8 cellular contexts compared by ENCODE assay signal in genomic region chr15:85702321-85703230, GRCh38.
A peak's percentile ranks its signal among the peaks of the same experiment; 100 is the strongest.
DNase-seq lines count a peak whose midpoint lies in the region; ATAC-seq and TF ChIP-seq lines count a peak whose summit lies in the region.

No MANE protein-coding gene starts in this region.

- H3K27me3 ChIP-seq in CD4-positive, alpha-beta memory T cell (ENCODE audit: insufficient read depth, low read length), result no peaks in the 10 kb centered on the region
- H3K27me3 ChIP-seq in Loucy (ENCODE audit: insufficient read depth, low read length, poor library complexity, severe bottlenecking) (no peaks in the 10 kb centered on the region), brain microvascular endothelial cell (replicated peaks) (no peaks in the 10 kb centered on the region), neural progenitor cell (no peaks in the 10 kb centered on the region)

- DNase-seq in CD4-positive, alpha-beta memory T cell, result peak; percentile 39 to 76 (median 56)
- peak; percentile 68 for DNase-seq in brain microvascular endothelial cell
- peak; percentile 17 for DNase-seq in neural progenitor cell (ENCODE audit: low spot score)
- no peak for DNase-seq in DMS53 treated with DMSO at 0.1 percent for 48 hours (lab: John Stamatoyannopoulos, UW; ENCODE audit: unreplicated experiment)
- DNase-seq in islet precursor cell, result no peak
- DNase-seq in HK-2 (ENCODE audit: unreplicated experiment), result no peak

- peak overlapping the region; percentile 94 to 98 (median 97) for H3K27ac Mint-ChIP-seq in CD4-positive, alpha-beta memory T cell
- H3K27ac Mint-ChIP-seq in neural progenitor cell, result peak overlapping the region; percentile 22

- CTCF ChIA-PET in CD4-positive, alpha-beta memory T cell (lab: Charles Lee; ENCODE audit: partially characterized antibody), result interaction anchor here (0.7 to 2.1 kb wide), 4 partner anchors 8 to 85 kb away, joined by 3 to 15 read pairs (median 9); no protein-coding TSS in a partner anchor

- H3K4me3 ChIP-seq in CD4-positive, alpha-beta memory T cell (ENCODE audit: low read length in 2 of 2), result peak overlapping the region; percentile 21 to 54
- peak overlapping the region; percentile 5 for H3K4me3 ChIP-seq in Loucy (ENCODE audit: low read length, poor library complexity, severe bottlenecking)
- no peak overlapping the region for H3K4me3 ChIP-seq in brain microvascular endothelial cell (ENCODE audit: low read depth, low read length)
- no peak overlapping the region for H3K4me3 ChIP-seq in neural progenitor cell

- TF ChIP-seq CTCF in Loucy (conservative IDR thresholded peaks at IDR 0.05; ENCODE audit: low read length), result no peak
- no peak for TF ChIP-seq CTCF in brain microvascular endothelial cell (IDR thresholded peaks at IDR 0.05; ENCODE audit: low read depth, low read length, missing control alignments)
- no peak for TF ChIP-seq CTCF in neural progenitor cell (IDR thresholded peaks at IDR 0.05)

- in situ Hi-C loops in brain microvascular endothelial cell (cut with HindIII; ENCODE audit: low pct_ligation_motif_present, low sequenced_read_pairs), result no loop called here

- no peaks in the 10 kb centered on the region for H3K27me3 Mint-ChIP-seq in CD4-positive, alpha-beta memory T cell
- H3K27me3 Mint-ChIP-seq in neural progenitor cell (ENCODE audit: insufficient read depth, low read depth), result peaks cover 3% of the 10 kb centered on the region

- H3K9ac ChIP-seq in Loucy (ENCODE audit: low read depth, low read length, poor library complexity, severe bottlenecking), result no peak overlapping the region
- no peak overlapping the region for H3K9ac ChIP-seq in neural progenitor cell

- POLR2A ChIA-PET in CD4-positive, alpha-beta memory T cell (lab: Charles Lee; ENCODE audit: partially characterized antibody), result interaction anchor here (0.6 to 7.0 kb wide), 18 partner anchors 8 to 386 kb away, joined by 3 to 277 read pairs (median 4); no protein-coding TSS in a partner anchor

- peaks cover 60 to 87% (median 71%) of the 10 kb centered on the region in 4 donors for H3K4me1 Mint-ChIP-seq in CD4-positive, alpha-beta memory T cell
- peaks cover 24% of the 10 kb centered on the region for H3K4me1 Mint-ChIP-seq in neural progenitor cell

- H3K9me2 ChIP-seq in Loucy (replicated peaks; ENCODE audit: low read depth, low read length), result no peaks in the 10 kb centered on the region

- peak overlapping the region; percentile 68 to 86 (median 76) for H3K4me3 Mint-ChIP-seq in CD4-positive, alpha-beta memory T cell
- no peak overlapping the region for H3K4me3 Mint-ChIP-seq in neural progenitor cell

- no peak for ATAC-seq in GM21423 (IDR thresholded peaks at IDR 0.05; ENCODE audit: unreplicated experiment)

- no peak overlapping the region for H2AFZ ChIP-seq in Loucy (ENCODE audit: low read length)
- H2AFZ ChIP-seq in neural progenitor cell (replicated peaks), result no peak overlapping the region

- peak overlapping the region; percentile 82 for H3K27ac ChIP-seq in CD4-positive, alpha-beta memory T cell (ENCODE audit: low read depth, low read length)
- H3K27ac ChIP-seq in brain microvascular endothelial cell (peak overlapping the region; percentile 74), neural progenitor cell (no peak overlapping the region)

- peak overlapping the region; percentile 58 for H3K4me2 ChIP-seq in Loucy (ENCODE audit: low read depth, low read length, poor library complexity, severe bottlenecking)
- H3K4me2 ChIP-seq in neural progenitor cell, result peak overlapping the region; percentile 37

- no peaks in the 10 kb centered on the region for H3K9me3 ChIP-seq in CD4-positive, alpha-beta memory T cell (ENCODE audit: control insufficient read depth in 1 of 2, low read length in 2 of 2)
- H3K9me3 ChIP-seq in Loucy (ENCODE audit: insufficient read depth, low read depth, low read length) (no peaks in the 10 kb centered on the region), neural progenitor cell (ENCODE audit: low read depth) (no peaks in the 10 kb centered on the region)

- H3F3A ChIP-seq in Loucy (ENCODE audit: low read depth), result peaks cover 14% of the 10 kb centered on the region; the same call in 1 of the 2 replicates
- H3F3A ChIP-seq in neural progenitor cell (ENCODE audit: low read depth), result no peaks in the 10 kb centered on the region

- peaks cover 21 to 52% of the 10 kb centered on the region in 2 donors for H3K36me3 Mint-ChIP-seq in CD4-positive, alpha-beta memory T cell
- peaks cover 23% of the 10 kb centered on the region for H3K36me3 Mint-ChIP-seq in neural progenitor cell

- H3K4me1 ChIP-seq in CD4-positive, alpha-beta memory T cell (ENCODE audit: insufficient read depth, low read length), result peaks cover 87% of the 10 kb centered on the region
- H3K4me1 ChIP-seq in Loucy (ENCODE audit: insufficient read depth, low read length, poor library complexity, severe bottlenecking) (peaks cover 55% of the 10 kb centered on the region), neural progenitor cell (peaks cover 9% of the 10 kb centered on the region)

- H4K20me1 ChIP-seq in Loucy (ENCODE audit: insufficient read depth, low read length, poor library complexity, severe bottlenecking), result peaks cover 6% of the 10 kb centered on the region
- H4K20me1 ChIP-seq in neural progenitor cell (ENCODE audit: low read depth), result no peaks in the 10 kb centered on the region

- intact Hi-C loops in CD4-positive, alpha-beta memory T cell (cut with micrococcal nuclease), result loop anchor here (1.0 to 10.0 kb wide), 6 partner anchors 9 to 388 kb away; partner anchors contain the start of gene AKAP13

- H3K79me2 ChIP-seq in Loucy (ENCODE audit: insufficient read depth, low read length), result peaks cover 76% of the 10 kb centered on the region
- H3K79me2 ChIP-seq in neural progenitor cell (ENCODE audit: low read depth), result no peaks in the 10 kb centered on the region

- no peaks in the 10 kb centered on the region for H3K36me3 ChIP-seq in CD4-positive, alpha-beta memory T cell (ENCODE audit: insufficient read depth, low read length)
- H3K36me3 ChIP-seq in Loucy (ENCODE audit: insufficient read depth, low read length), result peaks cover 20% of the 10 kb centered on the region; the same call in 1 of the 2 replicates
- no peaks in the 10 kb centered on the region for H3K36me3 ChIP-seq in brain microvascular endothelial cell (replicated peaks)
- H3K36me3 ChIP-seq in neural progenitor cell, result no peaks in the 10 kb centered on the region

- H3K9me3 Mint-ChIP-seq in CD4-positive, alpha-beta memory T cell, result peaks cover 0 to 2% (median 0%) of the 10 kb centered on the region in 8 donors
- no peaks in the 10 kb centered on the region for H3K9me3 Mint-ChIP-seq in neural progenitor cell

Comparison
In these comparisons a context has a peak if more than half of its experiments do, and no peak if none do; other contexts are left out.
1. DNase-seq: peak in CD4-positive, alpha-beta memory T cell (5 of 5), brain microvascular endothelial cell (single experiment) and neural progenitor cell (single experiment); none in DMS53 treated with DMSO at 0.1 percent for 48 hours (single experiment), islet precursor cell (single experiment) and HK-2 (single experiment).
2. H3K4me3 ChIP-seq: peak in CD4-positive, alpha-beta memory T cell (2 of 2) and Loucy (single experiment); none in brain microvascular endothelial cell (single experiment) and neural progenitor cell (single experiment).